ENCODE assay signal across 30 cellular contexts in the genomic region with DNA sequence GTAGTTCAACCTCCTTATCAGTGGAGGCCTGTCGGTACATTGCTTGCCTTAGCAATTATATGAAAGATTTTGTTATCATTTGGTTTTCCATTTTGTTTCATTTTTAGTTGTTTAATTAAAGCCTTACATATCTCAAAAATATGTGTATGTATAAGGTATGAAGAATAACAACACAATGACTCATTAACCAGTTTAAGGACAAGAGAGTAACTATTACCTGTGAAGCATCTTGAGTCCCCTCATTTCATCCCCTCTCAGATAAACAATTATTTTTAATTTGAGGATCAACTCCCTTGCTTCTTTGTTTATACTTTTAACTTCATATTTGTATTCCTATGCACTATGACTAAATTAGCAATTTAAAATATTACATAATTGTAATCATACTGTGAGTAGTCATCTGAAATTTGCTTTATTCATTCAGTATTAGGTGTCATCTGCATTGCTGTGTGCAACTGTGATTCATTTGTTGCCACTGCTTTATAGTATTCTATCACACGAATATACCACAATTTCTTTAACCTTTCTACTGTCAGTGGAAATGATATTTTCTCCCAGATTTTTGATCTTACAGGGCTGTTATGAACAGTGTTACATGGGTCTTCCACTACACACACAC.
"Had no signal": no experiment of that assay in that cellular context is flagged by ENCODE, and none has a peak within 500 bp of the region (broad histone marks: within the 10 kb centered on the region; RNA-seq: fewer than 3 reads in every experiment).

No MANE protein-coding gene starts in this region.

- H3K9me3 Mint-ChIP-seq: activated CD4-positive, alpha-beta memory T cell treated with anti-CD3 and anti-CD28 coated beads, Interleukin-2, amount 10 ng/mL, durations not matched to agents 7 days and 5 days; activated CD4-positive, alpha-beta T cell treated with anti-CD3 and anti-CD28 coated beads, Interleukin-2, amount 10 ng/mL, durations not matched to agents 7 days and 5 days; activated T-cell treated with anti-CD3 and anti-CD28 coated beads, Interleukin-2, amount 50 U/mL, for 24 hours; activated T-helper 17 cell treated with anti-CD3 and anti-CD28 coated beads, Interleukin-2, amount 50 U/mL, for 72 hours; central memory CD8-positive, alpha-beta T cell; dendritic cell treated with granulocyte-macrophage colony-stimulating factor and Interleukin-4, amounts not matched to agents 40 ng/mL and 50 ng/mL, for 4 days; endodermal cell had no signal

- H3K4me3 ChIP-seq: body of pancreas, cardiac muscle cell, coronary artery, dorsolateral prefrontal cortex, esophagus squamous epithelium had no signal

- H3K4me3 Mint-ChIP-seq: activated CD4-positive, alpha-beta memory T cell treated with anti-CD3 and anti-CD28 coated beads, Interleukin-2, amount 10 ng/mL, durations not matched to agents 7 days and 5 days; activated CD4-positive, alpha-beta T cell treated with anti-CD3 and anti-CD28 coated beads, Interleukin-2, amount 10 ng/mL, durations not matched to agents 7 days and 5 days; activated naive CD8-positive, alpha-beta T cell; activated T-cell treated with anti-CD3 and anti-CD28 coated beads, Interleukin-2, amount 50 U/mL, for 24 hours; activated T-helper 17 cell treated with anti-CD3 and anti-CD28 coated beads, Interleukin-2, amount 50 U/mL, for 72 hours; central memory CD8-positive, alpha-beta T cell; dendritic cell treated with granulocyte-macrophage colony-stimulating factor and Interleukin-4, amounts not matched to agents 40 ng/mL and 50 ng/mL, for 4 days; endodermal cell had no signal

- H3K36me3 ChIP-seq: cardiac muscle cell, esophagus squamous epithelium had no signal

- ATAC-seq: activated T-helper 17 cell treated with anti-CD3 and anti-CD28 coated beads, Interleukin-2, amount 50 U/mL, for 72 hours; body of pancreas had no signal

- H3K9me3 ChIP-seq: body of pancreas, esophagus squamous epithelium had no signal

- H3K4me1 ChIP-seq: esophagus squamous epithelium had no signal

- H3K27me3 ChIP-seq: body of pancreas, cardiac muscle cell, dorsolateral prefrontal cortex, esophagus squamous epithelium had no signal

- FAIRE-seq: frontal cortex had no signal

- H3K27ac ChIP-seq: body of pancreas, coronary artery, dorsolateral prefrontal cortex, esophagus squamous epithelium had no signal

- H3K27ac Mint-ChIP-seq: activated CD4-positive, alpha-beta memory T cell treated with anti-CD3 and anti-CD28 coated beads, Interleukin-2, amount 10 ng/mL, durations not matched to agents 7 days and 5 days; activated CD4-positive, alpha-beta T cell treated with anti-CD3 and anti-CD28 coated beads, Interleukin-2, amount 10 ng/mL, durations not matched to agents 7 days and 5 days; activated naive CD8-positive, alpha-beta T cell; activated T-cell treated with anti-CD3 and anti-CD28 coated beads, Interleukin-2, amount 50 U/mL, for 24 hours; activated T-helper 17 cell treated with anti-CD3 and anti-CD28 coated beads, Interleukin-2, amount 50 U/mL, for 72 hours; dendritic cell treated with granulocyte-macrophage colony-stimulating factor and Interleukin-4, amounts not matched to agents 40 ng/mL and 50 ng/mL, for 4 days; endodermal cell had no signal

- H3K36me3 Mint-ChIP-seq: activated naive CD8-positive, alpha-beta T cell had no signal

- DNase-seq: activated CD4-positive, alpha-beta memory T cell treated with anti-CD3 and anti-CD28 coated beads, Interleukin-2, amount 10 ng/mL, durations not matched to agents 7 days and 5 days; activated CD4-positive, alpha-beta T cell treated with anti-CD3 and anti-CD28 coated beads for 4 hours; activated CD4-positive, alpha-beta T cell treated with anti-CD3 and anti-CD28 coated beads, Interleukin-2, amount 10 ng/mL, durations not matched to agents 7 days and 5 days; activated CD4-positive, alpha-beta T cell treated with anti-CD3 and anti-CD28 coated beads, Interleukin-2, amount 50 U/mL, for 4 hours; activated CD4-positive, CD25-positive, alpha-beta regulatory T cell; activated CD4-positive, CD25-positive, alpha-beta regulatory T cell treated with anti-CD3 and anti-CD28 coated beads, Interleukin-2, amount 50 U/mL, for 72 hours; activated CD8-positive, alpha-beta memory T cell treated with anti-CD3 and anti-CD28 coated beads, Interleukin-2, amount 50 U/mL, for 48 hours; activated effector memory CD4-positive, alpha-beta T cell treated with Interleukin-2 at 50 U/mL for 16 hours; activated gamma-delta T cell treated with Interleukin-2 at 50 U/mL for 16 hours; activated naive CD4-positive, alpha-beta T cell treated with anti-CD3 and anti-CD28 coated beads, Interleukin-2, amount 50 U/mL, for 16 hours; activated naive CD4-positive, alpha-beta T cell treated with Interleukin-2 at 50 U/mL for 16 hours; activated T-cell treated with anti-CD3 and anti-CD28 coated beads for 4 hours; activated T-cell treated with anti-CD3 and anti-CD28 coated beads, Interleukin-2, amount 50 U/mL, for 24 hours; amniotic stem cell; anterior cingulate cortex; body of pancreas; dorsolateral prefrontal cortex; effector memory CD4-positive, alpha-beta T cell; endodermal cell; esophagus squamous epithelium; head of caudate nucleus; hippocampal formation; T-helper 2 cell had no signal
